Comparison of ENCODE assay signal across 8 cellular contexts in genomic region chr15:96472647-96473046, GRCh38.
"Had no signal": no experiment of that assay in that cellular context is flagged by ENCODE, and none has a peak within 500 bp of the region (broad histone marks: within the 10 kb centered on the region; RNA-seq: fewer than 3 reads in every experiment).

No MANE protein-coding gene starts in this region.

- FAIRE-seq: G401.6, GM12878, GM12891, GM12892, GM18507, GM19239 had no signal

- DNase-seq: GDM1, GF-D8 had no signal

- ATAC-seq: GM12878 had no signal

- H3K4me3 ChIP-seq: GM12878 had no signal
